Comparison of ENCODE assay signal across 22 cellular contexts in the genomic region with DNA sequence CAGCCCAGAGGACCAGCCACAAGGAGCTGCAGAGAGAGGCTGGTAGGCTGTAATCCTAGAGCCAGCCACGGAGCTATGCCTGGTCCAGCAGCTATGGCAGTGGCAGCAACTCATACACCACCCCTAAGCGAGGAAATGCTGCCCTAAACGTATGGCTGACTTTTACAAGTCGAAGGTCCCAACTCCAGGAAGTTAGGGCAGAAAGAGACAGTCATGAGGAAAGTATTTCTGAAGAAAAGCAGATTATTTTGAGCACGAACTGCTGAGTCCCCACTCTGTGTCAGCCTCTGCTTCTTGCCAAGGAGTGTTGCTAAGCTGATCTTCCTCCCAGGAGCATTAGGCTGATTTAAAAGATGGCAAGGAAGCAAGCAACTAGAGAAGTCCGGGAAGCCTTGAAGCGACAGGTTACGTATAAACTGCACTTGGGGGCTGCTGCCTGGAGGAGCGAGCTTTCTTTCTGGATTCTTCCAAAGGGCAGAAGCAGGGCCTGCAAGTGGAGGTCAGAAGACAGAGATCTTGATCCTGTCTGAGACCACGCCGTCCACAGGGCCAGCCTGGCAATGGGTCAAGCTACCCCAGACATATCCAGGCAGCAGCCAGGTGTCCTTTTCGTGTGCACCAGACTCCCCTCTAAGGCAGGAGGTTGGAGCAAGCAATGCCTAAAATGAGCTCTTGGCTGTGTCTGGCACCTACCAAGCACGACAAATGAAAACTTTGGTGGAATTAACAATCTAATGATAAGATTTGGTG. TPM values are rescaled to one million over a fixed set of nuclear protein-coding genes. Genes with fewer than 3 reads are reported as not detected.
DNase-seq lines count a peak whose midpoint lies in the region; ATAC-seq and TF ChIP-seq lines count a peak whose summit lies in the region.
"Had no signal": no experiment of that assay in that cellular context is flagged by ENCODE, and none has a peak within 500 bp of the region (broad histone marks: within the 10 kb centered on the region; RNA-seq: fewer than 3 reads in every experiment).

No MANE protein-coding gene starts in this region.

- H3K4me1 ChIP-seq in cardiac muscle cell (ENCODE audit: low read depth), result peaks cover 11% of the 10 kb centered on the region
- peaks cover 0 to 13% of the 10 kb centered on the region in 2 donors for H3K4me1 ChIP-seq in right atrium auricular region
- H3K4me1 ChIP-seq: psoas muscle, tibial nerve had no signal

- peaks cover 10% of the 10 kb centered on the region for H3K4me1 Mint-ChIP-seq in T-helper 17 cell
- H3K4me1 Mint-ChIP-seq: CD4-positive, alpha-beta memory T cell had no signal

- no peak overlapping the region for H3K4me3 ChIP-seq in cardiac muscle cell
- H3K4me3 ChIP-seq in right atrium auricular region, result no peak overlapping the region
- no peak overlapping the region for H3K4me3 ChIP-seq in fibroblast of the aortic adventitia (ENCODE audit: low read depth, low read length)
- H3K4me3 ChIP-seq: K562, psoas muscle, tibial nerve had no signal

- no peaks in the 10 kb centered on the region for H3K9me3 ChIP-seq in cardiac muscle cell (ENCODE audit: low read depth)
- no peaks in the 10 kb centered on the region for H3K9me3 ChIP-seq in right atrium auricular region
- H3K9me3 ChIP-seq in T-helper 17 cell (ENCODE audit: control insufficient read depth, low read length, poor library complexity, severe bottlenecking), result no peaks in the 10 kb centered on the region
- H3K9me3 ChIP-seq: psoas muscle, tibial nerve had no signal

- H3K36me3 ChIP-seq in cardiac muscle cell, result no peaks in the 10 kb centered on the region
- H3K36me3 ChIP-seq in right atrium auricular region, result no peaks in the 10 kb centered on the region
- H3K36me3 ChIP-seq: tibial nerve had no signal

- TF ChIP-seq CTCF in cardiac muscle cell (IDR thresholded peaks at IDR 0.05; ENCODE audit: low read depth, low read length) (no peak), right atrium auricular region (IDR thresholded peaks at IDR 0.05) (no peak), fibroblast of the aortic adventitia (IDR thresholded peaks at IDR 0.05; ENCODE audit: insufficient read depth, low read length) (no peak)

- peaks cover 4% of the 10 kb centered on the region for H3K27me3 Mint-ChIP-seq in T-helper 17 cell
- H3K27me3 Mint-ChIP-seq: central memory CD8-positive, alpha-beta T cell had no signal

- no peak for ATAC-seq in T-helper 17 cell
- ATAC-seq: K562, psoas muscle had no signal

- H3K27me3 ChIP-seq in cardiac muscle cell (no peaks in the 10 kb centered on the region), right atrium auricular region (no peaks in the 10 kb centered on the region)
- H3K27me3 ChIP-seq: tibial nerve had no signal

- peak overlapping the region; percentile 72 for H3K27ac Mint-ChIP-seq in T-helper 17 cell
- H3K27ac Mint-ChIP-seq: CD4-positive, alpha-beta memory T cell; stimulated activated effector memory CD8-positive, alpha-beta T cell treated with anti-CD3 and anti-CD28 coated beads, Interleukin-12 subunit alpha, Interleukin-12 subunit beta, amount 100 ng/mL, for 72 hours had no signal

- DNase-seq in cardiac muscle cell (ENCODE audit: low read depth in 1 of 2, low spot score in 1 of 2), result peak in 1 of 2 donors; percentile 34
- DNase-seq in right atrium auricular region (ENCODE audit: low spot score), result no peak
- no peak for DNase-seq in T-helper 17 cell
- peak; percentile 74 for DNase-seq in fibroblast of the aortic adventitia (ENCODE audit: low read depth)
- no peak for DNase-seq in activated CD8-positive, alpha-beta memory T cell treated with anti-CD3 and anti-CD28 coated beads for 24 hours
- no peak for DNase-seq in C1 segment of cervical spinal cord (lab: John Stamatoyannopoulos, UW)
- DNase-seq in NCI-H2081 (lab: John Stamatoyannopoulos, UW), result no peak
- no peak for DNase-seq in T1000 (lab: John Stamatoyannopoulos, UW)
- DNase-seq: activated CD4-positive, CD25-positive, alpha-beta regulatory T cell; CD4-positive, alpha-beta memory T cell; effector CD8-positive, alpha-beta T cell; H7; kidney glomerular epithelial cell; NCI-H1930; NCI-H510A treated with DMSO at 0.1 percent for 48 hours; psoas muscle; SHP77 treated with DMSO at 0.1 percent for 48 hours had no signal

- no peaks in the 10 kb centered on the region for H3K36me3 Mint-ChIP-seq in T-helper 17 cell (ENCODE audit: low read depth)
- H3K36me3 Mint-ChIP-seq: CD4-positive, alpha-beta memory T cell; stimulated activated effector memory CD8-positive, alpha-beta T cell treated with anti-CD3 and anti-CD28 coated beads, Interleukin-12 subunit alpha, Interleukin-12 subunit beta, amount 100 ng/mL, for 72 hours had no signal

- H3K4me3 Mint-ChIP-seq in T-helper 17 cell, result no peak overlapping the region
- H3K4me3 Mint-ChIP-seq: CD4-positive, alpha-beta memory T cell; central memory CD8-positive, alpha-beta T cell; stimulated activated effector memory CD8-positive, alpha-beta T cell treated with anti-CD3 and anti-CD28 coated beads, Interleukin-12 subunit alpha, Interleukin-12 subunit beta, amount 100 ng/mL, for 72 hours had no signal

- H3K27ac ChIP-seq in cardiac muscle cell (peak overlapping the region; percentile 0), right atrium auricular region (no peak overlapping the region)
- H3K27ac ChIP-seq: psoas muscle, tibial nerve had no signal

RNA-seq across cellular contexts. Expression of a gene that starts 39.4 kb away (rescaled TPM):
- total RNA-seq in cardiac muscle cell (19.0 and 33.3 TPM in 2 replicates), right atrium auricular region (10 to 100 TPM in 1 of 2 donors, 1 to 10 TPM in 1; 9.5 to 18.0 TPM), T-helper 17 cell (10 to 100 TPM in 1 of 2 donors, 1 to 10 TPM in 1; 9.5 to 11.7 TPM), fibroblast of the aortic adventitia (ENCODE audit: low replicate concordance) (3.0 and 5.5 TPM in 2 replicates)
- 7.3 and 15.6 TPM in 2 replicates for polyA plus RNA-seq in cardiac muscle cell
- total RNA-seq: fibroblast of villous mesenchyme had no signal
- polyA plus RNA-seq: K562 had no signal
